In the genomic region with DNA sequence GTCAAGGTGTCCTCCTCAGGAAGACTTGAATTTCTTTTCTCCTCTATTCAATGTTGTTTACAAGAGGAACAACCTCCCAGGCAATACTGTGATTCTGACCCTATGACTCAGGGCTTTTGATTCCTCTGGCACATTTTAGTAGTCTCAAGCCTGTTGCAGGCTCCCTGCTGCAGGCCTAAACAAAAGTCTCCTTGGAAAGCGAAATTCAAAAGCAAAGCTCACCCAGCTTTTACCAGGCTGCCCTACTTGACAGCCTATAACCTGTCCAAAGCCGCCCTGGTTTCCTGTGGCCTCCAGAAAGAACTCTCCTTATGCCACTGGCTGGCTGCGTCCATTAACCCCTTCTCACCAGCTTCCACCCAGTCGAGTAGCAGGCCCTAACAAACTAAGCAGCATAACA, we compare ENCODE assay signal across 8 cellular contexts. TPM values are rescaled to one million over a fixed set of nuclear protein-coding genes. Genes with fewer than 3 reads are reported as not detected.
A peak's percentile ranks its signal among the peaks of the same experiment; 100 is the strongest.
DNase-seq lines count a peak whose midpoint lies in the region; ATAC-seq, FAIRE-seq and TF ChIP-seq lines count a peak whose summit lies in the region.

No MANE protein-coding gene starts in this region.

- H2AFZ ChIP-seq in K562 (ENCODE audit: low read depth, low read length): peak overlapping the region; percentile 48

- H3K27me3 Mint-ChIP-seq in HFFc6 (ENCODE audit: insufficient read depth): no peaks in the 10 kb centered on the region; the same call in 1 of the 2 replicates

- peaks cover 48% of the 10 kb centered on the region for H3K79me2 ChIP-seq in K562 (ENCODE audit: control insufficient read depth, insufficient read depth, low read length)

- no peaks in the 10 kb centered on the region for H3K9me3 Mint-ChIP-seq in HFFc6

- FAIRE-seq in K562 (lab: Jason Lieb, UNC): no peak

- no peak for TF ChIP-seq RAD21 in K562 (CRISPR knock-in tag; conservative IDR thresholded peaks at IDR 0.05 in 1 of 2, IDR thresholded peaks at IDR 0.05 in 1 of 2)

- ATAC-seq in K562: peak; percentile 30

- TF ChIP-seq EP300 in K562 (IDR thresholded peaks at IDR 0.05; ENCODE audit: low read length): no peak

- intact Hi-C loops in K562 (cut with micrococcal nuclease): loop anchor here (2.0 kb wide), 1 partner anchor 25 kb away; no protein-coding TSS in a partner anchor

- H3K9me3 ChIP-seq in K562 (replicated peaks; ENCODE audit: control insufficient read depth, insufficient read depth, low read depth, low read length): no peaks in the 10 kb centered on the region
- H3K9me3 ChIP-seq in iPS-18a (ENCODE audit: control insufficient read depth, low read depth, low read length): no peaks in the 10 kb centered on the region

- H3K4me3 ChIP-seq in K562: no peak overlapping the region
- no peak overlapping the region for H3K4me3 ChIP-seq in iPS-18a (ENCODE audit: low read length)

- no TSS peak for BruUV-seq in K562 (replicated peaks; lab: Mats Ljungman, UMichigan)

- H3K27me3 ChIP-seq in K562 (ENCODE audit: control insufficient read depth in 2 of 2, insufficient read depth in 2 of 2, low read length in 2 of 2): no peaks in the 10 kb centered on the region
- H3K27me3 ChIP-seq in iPS-18a (ENCODE audit: control insufficient read depth, insufficient read depth, low read length): no peaks in the 10 kb centered on the region

- H3K36me3 Mint-ChIP-seq in HFFc6 (ENCODE audit: low read depth): 0 out of 2 replicates have a peak, but pooled peaks cover 4% of the 10 kb centered on the region

- peak overlapping the region; percentile 64 for H3K4me3 Mint-ChIP-seq in HFFc6

- H3K9ac ChIP-seq in K562 (ENCODE audit: insufficient read depth in 1 of 2, low read depth in 2 of 2, low read length in 2 of 2): peak overlapping the region; percentile 35 to 59; a peak in 3 of 4 replicates
- peak overlapping the region; percentile 17 for H3K9ac ChIP-seq in iPS-18a (ENCODE audit: low read length)

- POLR2A ChIA-PET in K562 (lab: Yijun Ruan, JAX) (interaction anchor here (0.5 to 1.0 kb wide), 5 partner anchors 12 to 1877 kb away, joined by 3 to 6 read pairs (median 3); a partner anchor contains a TSS), HEK293T (lab: Yijun Ruan, JAX) (interaction anchor here (1.5 kb wide), 1 partner anchor 12 kb away, joined by 6 read pairs; a partner anchor contains a TSS)

- peaks cover 65% of the 10 kb centered on the region for H3K4me1 Mint-ChIP-seq in HFFc6 (ENCODE audit: low read depth)

- CTCF ChIA-PET in K562 (lab: Yijun Ruan, JAX; ENCODE audit: low intra/inter-chr PET ratio): no interaction called here
- CTCF ChIA-PET in HEK293T (lab: Yijun Ruan, JAX): no interaction called here

- H4K20me1 ChIP-seq in K562 (replicated peaks; ENCODE audit: control insufficient read depth, insufficient read depth, low read length): no peaks in the 10 kb centered on the region

- peak overlapping the region; percentile 95 for H3K27ac Mint-ChIP-seq in HFFc6

- in situ Hi-C loops in K562 (cut with MboI): no loop called here

- no peak overlapping the region; the same call in 1 of the 2 replicates for H3K4me2 ChIP-seq in K562 (ENCODE audit: insufficient read depth, low read length)

- TF ChIP-seq POLR2A in K562 (conservative IDR thresholded peaks at IDR 0.05): no peak

- DNase-seq in HFFc6: peak; percentile 76
- DNase-seq in K562 (ENCODE audit: extremely low read depth in 1 of 4, low spot score in 3 of 4): peak in 1 of 4 experiments; percentile 59
- DNase-seq in stromal cell of bone marrow (ENCODE audit: low read depth): peak; percentile 78
- no peak for DNase-seq in HEK293T (ENCODE audit: extremely low spot score)
- DNase-seq in activated T-cell treated with anti-CD3 and anti-CD28 coated beads, Interleukin-2, amount 50 U/mL, for 48 hours: no peak
- DNase-seq in T1000 (lab: John Stamatoyannopoulos, UW): no peak
- no peak for DNase-seq in GF-D8 (lab: John Stamatoyannopoulos, UW)

- H3K9me1 ChIP-seq in K562 (ENCODE audit: control insufficient read depth, insufficient read depth, low read length): no peaks in the 10 kb centered on the region

- WGBS in K562 (ENCODE audit: insufficient coverage, low coverage, missing lambda C conversion rate): 25% methylated on average over 4 of the region's 4 CpGs

- H3K27ac ChIP-seq in K562 (ENCODE audit: extremely low read depth, low read depth, low read length) (peak overlapping the region; percentile 94), iPS-18a (ENCODE audit: low read length) (peak overlapping the region; percentile 28)

- H3K4me1 ChIP-seq in K562 (replicated peaks in 1 of 2; ENCODE audit: control insufficient read depth in 2 of 2, insufficient read depth in 2 of 2, low read length in 2 of 2) (peaks cover 26 to 49% of the 10 kb centered on the region in 2 experiments), iPS-18a (ENCODE audit: control insufficient read depth, low read depth, low read length) (peaks cover 74% of the 10 kb centered on the region)

- no peaks in the 10 kb centered on the region; the same call in 2 of the 3 replicates for H3K36me3 ChIP-seq in K562 (ENCODE audit: control insufficient read depth, insufficient read depth, low read length)
- H3K36me3 ChIP-seq in iPS-18a (ENCODE audit: control insufficient read depth, low read depth, low read length): peaks cover 13% of the 10 kb centered on the region

- TF ChIP-seq CTCF in HFFc6 (IDR thresholded peaks at IDR 0.05): no peak
- TF ChIP-seq CTCF in K562 (IDR thresholded peaks at IDR 0.05 in 2 of 3, conservative IDR thresholded peaks at IDR 0.05 in 1 of 3; ENCODE audit: insufficient read depth in 2 of 3, low read depth in 1 of 3, low read length in 3 of 3): no peak

TF ChIP-seq in K562, 482 proteins besides CTCF, POLR2A, EP300 and RAD21 (continues in another document):
- TF ChIP-seq KLF13 (tag; IDR thresholded peaks at IDR 0.05; ENCODE audit: borderline replicate concordance, low read depth): no peak

TF ChIP-seq in HEK293T, 16 proteins besides CTCF, POLR2A, EP300 and RAD21:
- TF ChIP-seq, protein P1, sequence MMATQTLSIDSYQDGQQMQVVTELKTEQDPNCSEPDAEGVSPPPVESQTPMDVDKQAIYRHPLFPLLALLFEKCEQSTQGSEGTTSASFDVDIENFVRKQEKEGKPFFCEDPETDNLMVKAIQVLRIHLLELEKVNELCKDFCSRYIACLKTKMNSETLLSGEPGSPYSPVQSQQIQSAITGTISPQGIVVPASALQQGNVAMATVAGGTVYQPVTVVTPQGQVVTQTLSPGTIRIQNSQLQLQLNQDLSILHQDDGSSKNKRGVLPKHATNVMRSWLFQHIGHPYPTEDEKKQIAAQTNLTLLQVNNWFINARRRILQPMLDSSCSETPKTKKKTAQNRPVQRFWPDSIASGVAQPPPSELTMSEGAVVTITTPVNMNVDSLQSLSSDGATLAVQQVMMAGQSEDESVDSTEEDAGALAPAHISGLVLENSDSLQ (IDR thresholded peaks at IDR 0.05): no peak
- TF ChIP-seq BHLHE40 (IDR thresholded peaks at IDR 0.05; ENCODE audit: borderline replicate concordance) (no peak), NFRKB (IDR thresholded peaks at IDR 0.05) (no peak), ARNT (IDR thresholded peaks at IDR 0.05) (no peak), L3MBTL2 (conservative IDR thresholded peaks at IDR 0.05) (no peak), ELF4 (IDR thresholded peaks at IDR 0.05) (no peak), FOXK2 (IDR thresholded peaks at IDR 0.05) (no peak), LEF1 (IDR thresholded peaks at IDR 0.05; ENCODE audit: borderline replicate concordance) (no peak), FOXM1 (IDR thresholded peaks at IDR 0.05; ENCODE audit: borderline replicate concordance) (no peak)
TF ChIP-seq in HEK293T: peak in this region for 0.

RNA-seq across cellular contexts. Expression of a gene that starts 11.6 kb away (rescaled TPM):
- total RNA-seq in HFFc6 (2021; fragmentation: NEBNext Ultra II Directional; extraction: Animal tissue kit (Norgen Biotek cat#: 25700)): 1 to 10 TPM; 5.5 to 6.6 (median 6.0) TPM
- total RNA-seq in K562 (2011; cell fraction: chromatin; rRNA removed; ENCODE audit: low replicate concordance): 12.9 and 34.3 TPM in 2 replicates
- 5.8 and 8.0 TPM in 2 replicates for total RNA-seq in K562 (2011; cell fraction: nucleolus; rRNA removed)
- total RNA-seq in K562 (2011; cell fraction: nucleoplasm; rRNA removed): 10.3 and 11.4 TPM in 2 replicates
- total RNA-seq in K562 (2014; rRNA removed) (4.7 and 6.4 TPM in 2 replicates), K562 (2014; rRNA removed; fragmentation: Illumina TruSeq; extraction: Trizol) (7.6 and 9.5 TPM in 2 replicates), K562 (2015; rRNA removed; fragmentation: Illumina TruSeq; extraction: Trizol) (10.0 and 11.1 TPM in 2 replicates), K562 (2021) (6.7 and 8.1 TPM in 2 replicates)
- polyA plus RNA-seq in K562 (2011; rRNA removed) (4.3 and 5.8 TPM in 2 replicates), K562 (2014; fragmentation: Illumina TruSeq; extraction: Trizol) (4.6 and 5.5 TPM in 2 replicates), K562 (2014; fragmentation: Nextera tagmentation; extraction: Ambion mirVana) (1 to 10 TPM; 1.5 to 2.1 TPM), K562 (2014; rRNA removed) (4.9 and 5.0 TPM in 2 replicates)
- 1.4 and 2.6 TPM in 2 replicates for polyA plus RNA-seq in K562 (2011; cell fraction: cytosol; rRNA removed)
- polyA plus RNA-seq in K562 (2011; cell fraction: nucleus; rRNA removed): 3.3 and 5.2 TPM in 2 replicates
- 2.6 and 3.3 TPM in 2 replicates for polyA plus RNA-seq in K562 (2012)
- polyA minus RNA-seq in K562 (2011; rRNA and poly(A)+ RNA removed): 17.9 and 23.0 TPM in 2 replicates
- 6.0 and 10.7 TPM in 2 replicates for polyA minus RNA-seq in K562 (2011; cell fraction: cytosol; rRNA and poly(A)+ RNA removed)
- 7.0 and 11.2 TPM in 2 replicates for polyA minus RNA-seq in K562 (2011; cell fraction: nucleus; rRNA and poly(A)+ RNA removed)

RNA-seq across cellular contexts. Expression of a gene that starts 11.9 kb away (rescaled TPM):
- total RNA-seq in HFFc6 (2021; fragmentation: NEBNext Ultra II Directional; extraction: Animal tissue kit (Norgen Biotek cat#: 25700)): 10 to 100 TPM; 61.8 to 69.0 (median 66.2) TPM
- 54.4 and 119 TPM in 2 replicates for total RNA-seq in K562 (2011; cell fraction: chromatin; rRNA removed; ENCODE audit: low replicate concordance)
- 24.8 and 35.1 TPM in 2 replicates for total RNA-seq in K562 (2011; cell fraction: nucleolus; rRNA removed)
- 59.2 and 87.3 TPM in 2 replicates for total RNA-seq in K562 (2011; cell fraction: nucleoplasm; rRNA removed)
- total RNA-seq in K562 (2014; rRNA removed): 23.1 and 23.8 TPM in 2 replicates
- total RNA-seq in K562 (2014; rRNA removed; fragmentation: Illumina TruSeq; extraction: Trizol): 37.1 and 45.5 TPM in 2 replicates
- total RNA-seq in K562 (2015; rRNA removed; fragmentation: Illumina TruSeq; extraction: Trizol): 39.1 and 44.8 TPM in 2 replicates
- total RNA-seq in K562 (2021): 24.7 and 32.2 TPM in 2 replicates
- 53.8 and 61.5 TPM in 2 replicates for polyA plus RNA-seq in K562 (2011; rRNA removed)
- polyA plus RNA-seq in K562 (2011; cell fraction: cytosol; rRNA removed): 17.8 and 22.4 TPM in 2 replicates
- polyA plus RNA-seq in K562 (2011; cell fraction: nucleus; rRNA removed): 21.8 and 26.2 TPM in 2 replicates
- 21.8 and 28.0 TPM in 2 replicates for polyA plus RNA-seq in K562 (2012)
- polyA plus RNA-seq in K562 (2014; fragmentation: Illumina TruSeq; extraction: Trizol): 33.2 and 44.2 TPM in 2 replicates
- 10 to 100 TPM; 16.1 to 29.1 TPM for polyA plus RNA-seq in K562 (2014; fragmentation: Nextera tagmentation; extraction: Ambion mirVana)
- polyA plus RNA-seq in K562 (2014; rRNA removed): 27.6 and 32.6 TPM in 2 replicates
- polyA minus RNA-seq in K562 (2011; rRNA and poly(A)+ RNA removed): 55.7 and 57.3 TPM in 2 replicates
- 9.9 and 23.3 TPM in 2 replicates for polyA minus RNA-seq in K562 (2011; cell fraction: cytosol; rRNA and poly(A)+ RNA removed)
- polyA minus RNA-seq in K562 (2011; cell fraction: nucleus; rRNA and poly(A)+ RNA removed): 23.4 and 41.7 TPM in 2 replicates

Comparison
In these comparisons a context has a peak if more than half of its experiments do, and no peak if none do; other contexts are left out.
1. DNase-seq: peak in HFFc6 (single experiment) and stromal cell of bone marrow (single experiment); none in HEK293T (single experiment), activated T-cell treated with anti-CD3 and anti-CD28 coated beads, Interleukin-2, amount 50 U/mL, for 48 hours (0 of 2), T1000 (single experiment) and GF-D8 (single experiment).